In genomic region chr19:55179570-55180484, GRCh38 we compare ENCODE assay signal across 8 cellular contexts. TPM values are rescaled to one million over a fixed set of nuclear protein-coding genes. Genes with fewer than 3 reads are reported as not detected.
A peak's percentile ranks its signal among the peaks of the same experiment; 100 is the strongest.
DNase-seq lines count a peak whose midpoint lies in the region; ATAC-seq and TF ChIP-seq lines count a peak whose summit lies in the region.

SYT5 (minus strand) TSS chr19:55180289; CDS start chr19:55179041, 1,248 bp downstream.

- H3K27ac ChIP-seq in PC-3 (ENCODE audit: low read length): no peak within 1 kb of the TSS

- H3K9me2 ChIP-seq in PC-3 (replicated peaks; ENCODE audit: low read length): no peaks in the 10 kb centered on the region

- H3K4me3 ChIP-seq in PC-3 (ENCODE audit: low read length): no peak within 1 kb of the TSS

- no peak for TF ChIP-seq CTCF in PC-3 (conservative IDR thresholded peaks at IDR 0.05; ENCODE audit: low read depth, low read length)

- H2AFZ ChIP-seq in PC-3 (ENCODE audit: low read length): 0 out of 2 replicates have a peak within 1 kb of the TSS, but pooled peaks have one; percentile 7

- H3K27me3 ChIP-seq in PC-3 (ENCODE audit: low read length): peaks cover 22% of the 10 kb centered on the region

- no TSS peak for BruUV-seq in PC-3 (replicated peaks; lab: Mats Ljungman, UMichigan)

- DNase-seq in NCI-H345 (lab: John Stamatoyannopoulos, UW): peak; percentile 23
- DNase-seq in NCI-H345 treated with DMSO at 0.1 percent for 48 hours (lab: John Stamatoyannopoulos, UW; ENCODE audit: unreplicated experiment): no peak
- peak; percentile 64 for DNase-seq in PC-3
- peak; percentile 39 for DNase-seq in activated gamma-delta T cell (lab: John Stamatoyannopoulos, UW)
- DNase-seq in germinal center (ENCODE audit: low spot score): peak; percentile 79
- DNase-seq in retina: peak; percentile 72
- DNase-seq in NCI-H1048 (lab: John Stamatoyannopoulos, UW): no peak
- no peak for DNase-seq in DMS153 treated with DMSO at 0.1 percent for 48 hours (lab: John Stamatoyannopoulos, UW; ENCODE audit: unreplicated experiment)

- intact Hi-C loops in PC-3 (cut with micrococcal nuclease): no loop called here

- H3F3A ChIP-seq in PC-3 (ENCODE audit: low read length, unreplicated experiment): no peaks in the 10 kb centered on the region

- peaks cover 9% of the 10 kb centered on the region for H3K4me1 ChIP-seq in PC-3 (ENCODE audit: insufficient read depth, low read length)

- POLR2A ChIA-PET in PC-3 (lab: Charles Lee; ENCODE audit: unreplicated experiment): no interaction called here

- no peaks in the 10 kb centered on the region for H3K79me2 ChIP-seq in PC-3 (ENCODE audit: low read length)

- no peaks in the 10 kb centered on the region for H4K20me1 ChIP-seq in PC-3 (ENCODE audit: low read length)

- no peaks in the 10 kb centered on the region for H3K9me3 ChIP-seq in PC-3 (ENCODE audit: low read length)

- no peaks in the 10 kb centered on the region for H3K36me3 ChIP-seq in PC-3 (ENCODE audit: low read depth, low read length)

- H3K9ac ChIP-seq in PC-3 (ENCODE audit: low read length): no peak within 1 kb of the TSS

- CTCF ChIA-PET in PC-3 (lab: Charles Lee): no interaction called here

- peak within 1 kb of the TSS; percentile 57 for H3K4me2 ChIP-seq in PC-3 (ENCODE audit: low read length)

- peak; percentile 69 for ATAC-seq in PC-3

RNA-seq across cellular contexts. Expression of gene SYT5, which starts in this region (rescaled TPM):
- 0.40 and 2.5 TPM in 2 replicates for total RNA-seq in PC-3 (2014; rRNA removed)

Comparison
In these comparisons a context has a peak if more than half of its experiments do, and no peak if none do; other contexts are left out.
1. DNase-seq: peak in NCI-H345 (single experiment), PC-3 (single experiment), activated gamma-delta T cell (single experiment), germinal center (single experiment) and retina (single experiment); none in NCI-H345 treated with DMSO at 0.1 percent for 48 hours (single experiment), NCI-H1048 (single experiment) and DMS153 treated with DMSO at 0.1 percent for 48 hours (single experiment).